Comparison of ENCODE assay signal across 1 cellular context in genomic region chr20:60782959-60783625, GRCh38.
TF ChIP-seq lines count a peak whose summit lies in the region.

No MANE protein-coding gene starts in this region.

TF ChIP-seq in H1, 55 proteins besides CTCF, POLR2A, EP300 and RAD21:
- no peak for TF ChIP-seq RXRA (IDR thresholded peaks at IDR 0.05; ENCODE audit: insufficient read depth, low read depth, low read length)
- no peak for TF ChIP-seq SP2 (IDR thresholded peaks at IDR 0.05; ENCODE audit: low read length)
- no peak for TF ChIP-seq CBX5 (IDR thresholded peaks at IDR 0.05; ENCODE audit: low read depth, low read length)
- no peak for TF ChIP-seq ATF2 (IDR thresholded peaks at IDR 0.05; ENCODE audit: low read length)
- TF ChIP-seq SIRT6 (IDR thresholded peaks at IDR 0.05; ENCODE audit: low read length), result no peak
- TF ChIP-seq CHD1 (IDR thresholded peaks at IDR 0.05; ENCODE audit: low read depth, low read length), result no peak
- no peak for TF ChIP-seq KDM1A (IDR thresholded peaks at IDR 0.05; ENCODE audit: borderline replicate concordance, low read length)
- no peak for TF ChIP-seq POLR2AphosphoS5 (IDR thresholded peaks at IDR 0.05; ENCODE audit: low read depth, low read length)
- no peak for TF ChIP-seq TAF1 (IDR thresholded peaks at IDR 0.05; ENCODE audit: low read depth, low read length)
- no peak for TF ChIP-seq HDAC6 (IDR thresholded peaks at IDR 0.05; ENCODE audit: low read depth, low read length)
- no peak for TF ChIP-seq USF2 (IDR thresholded peaks at IDR 0.05; ENCODE audit: low read length)
- no peak for TF ChIP-seq TAF7 (optimal IDR thresholded peaks at IDR 0.05; ENCODE audit: borderline replicate concordance, low read depth, low read length)
- TF ChIP-seq ZNF274 (IDR thresholded peaks at IDR 0.05; ENCODE audit: borderline replicate concordance, extremely low read depth, low read length), result no peak
- no peak for TF ChIP-seq ASH2L (IDR thresholded peaks at IDR 0.05; ENCODE audit: low read length)
